In genomic region chr5:126020770-126021169, GRCh38 we compare ENCODE assay signal across 22 cellular contexts.
A peak's percentile ranks its signal among the peaks of the same experiment; 100 is the strongest.
DNase-seq lines count a peak whose midpoint lies in the region; ATAC-seq and TF ChIP-seq lines count a peak whose summit lies in the region.
"Had no signal": no experiment of that assay in that cellular context is flagged by ENCODE, and none has a peak within 500 bp of the region (broad histone marks: within the 10 kb centered on the region; RNA-seq: fewer than 3 reads in every experiment).

No MANE protein-coding gene starts in this region.

- DNase-seq in HEK293T (ENCODE audit: extremely low spot score) (no peak), NCI-H69 (lab: John Stamatoyannopoulos, UW) (peak; percentile 72), glutamatergic neuron (no peak), GM19238 (ENCODE audit: insufficient read length, low spot score) (no peak), prostate gland (ENCODE audit: low spot score) (no peak), T-cell (no peak)
- DNase-seq: ACHN; BE2C; C1 segment of cervical spinal cord; CD4-positive, CD25-positive, alpha-beta regulatory T cell; CD8-positive, alpha-beta memory T cell; COR-L47; DMS 273 treated with DMSO at 0.1 percent for 48 hours; DMS53; DND-41; EL; GM23248; HFFc6; IMR-90 had no signal

- H3K27ac ChIP-seq in HEK293 (ENCODE audit: extremely low read depth, low read depth, low read length) (no peak overlapping the region), prostate gland (no peak overlapping the region)
- H3K27ac ChIP-seq: GM23248 had no signal

- POLR2A ChIA-PET in HEK293 (lab: Yijun Ruan, JAX) = no interaction called here
- POLR2A ChIA-PET in HEK293T (lab: Yijun Ruan, JAX) = no interaction called here
- POLR2A ChIA-PET in T-cell (lab: Charles Lee) = no interaction called here

- no peak for ATAC-seq in T-cell (replicated peaks in 1 of 4)
- ATAC-seq: GM12878 had no signal

- CTCF ChIA-PET in HEK293 (lab: Yijun Ruan, JAX) = interaction anchor here (0.6 kb wide), 1 partner anchor 317 kb away, joined by 3 read pairs; no protein-coding TSS in a partner anchor
- CTCF ChIA-PET in HEK293T (lab: Yijun Ruan, JAX) = no interaction called here
- CTCF ChIA-PET in T-cell (lab: Charles Lee) = no interaction called here

- H3K4me1 ChIP-seq in HEK293 (ENCODE audit: control insufficient read depth, insufficient read depth, low read length) (peaks cover 12% of the 10 kb centered on the region; the same call in 1 of the 2 replicates), prostate gland (replicated peaks) (no peaks in the 10 kb centered on the region)

- no peak overlapping the region for H3K4me3 ChIP-seq in HEK293 (ENCODE audit: low read depth, low read length)
- H3K4me3 ChIP-seq in prostate gland = no peak overlapping the region
- H3K4me3 ChIP-seq: GM12878, GM23248, HAP-1 had no signal

- intact Hi-C loops in prostate gland (cut with DNase I) = no loop called here

- H3K4me3 Mint-ChIP-seq in glutamatergic neuron (ENCODE audit: unreplicated experiment) (no peak overlapping the region), T-cell (no peak overlapping the region)
- H3K4me3 Mint-ChIP-seq: CD4-positive, CD25-positive, alpha-beta regulatory T cell; CD8-positive, alpha-beta memory T cell; HFFc6 had no signal

- H3K4me1 Mint-ChIP-seq in glutamatergic neuron (ENCODE audit: low read depth, unreplicated experiment) = peaks cover 13% of the 10 kb centered on the region
- H3K4me1 Mint-ChIP-seq in T-cell = no peaks in the 10 kb centered on the region
- H3K4me1 Mint-ChIP-seq: CD4-positive, CD25-positive, alpha-beta regulatory T cell; CD8-positive, alpha-beta memory T cell had no signal

- no peaks in the 10 kb centered on the region for H3K36me3 Mint-ChIP-seq in glutamatergic neuron (ENCODE audit: unreplicated experiment)
- no peaks in the 10 kb centered on the region for H3K36me3 Mint-ChIP-seq in T-cell
- H3K36me3 Mint-ChIP-seq: CD4-positive, CD25-positive, alpha-beta regulatory T cell; CD8-positive, alpha-beta memory T cell had no signal

- no peaks in the 10 kb centered on the region for H3K27me3 Mint-ChIP-seq in glutamatergic neuron (ENCODE audit: unreplicated experiment)
- no peaks in the 10 kb centered on the region for H3K27me3 Mint-ChIP-seq in T-cell
- H3K27me3 Mint-ChIP-seq: CD4-positive, CD25-positive, alpha-beta regulatory T cell; CD8-positive, alpha-beta memory T cell had no signal

- no peaks in the 10 kb centered on the region for H3K27me3 ChIP-seq in prostate gland (replicated peaks; ENCODE audit: insufficient read depth)
- H3K27me3 ChIP-seq: BE2C had no signal

- no peaks in the 10 kb centered on the region for H3K9me3 ChIP-seq in HEK293 (ENCODE audit: control insufficient read depth, insufficient read depth, low read depth, low read length)
- no peaks in the 10 kb centered on the region for H3K9me3 ChIP-seq in prostate gland
- H3K9me3 ChIP-seq: BE2C, HAP-1 had no signal

- WGBS in prostate gland = 73% methylated on average over 5 of the region's 5 CpGs

- no peaks in the 10 kb centered on the region for H3K36me3 ChIP-seq in HEK293 (ENCODE audit: control insufficient read depth in 2 of 2, insufficient read depth in 1 of 2, low read length in 2 of 2)
- H3K36me3 ChIP-seq in prostate gland = no peaks in the 10 kb centered on the region
- H3K36me3 ChIP-seq: BE2C, HAP-1 had no signal

- no peak for TF ChIP-seq POLR2A in prostate gland (IDR thresholded peaks at IDR 0.05)

- TF ChIP-seq CTCF in HEK293 (tag by site-specific recombination; IDR thresholded peaks at IDR 0.05) (no peak), glutamatergic neuron (IDR thresholded peaks at IDR 0.05; ENCODE audit: partially characterized antibody, unreplicated experiment) (no peak), prostate gland (IDR thresholded peaks at IDR 0.05) (no peak)

- peak overlapping the region; percentile 71 for H3K27ac Mint-ChIP-seq in glutamatergic neuron (ENCODE audit: unreplicated experiment)
- no peak overlapping the region for H3K27ac Mint-ChIP-seq in T-cell
- H3K27ac Mint-ChIP-seq: CD4-positive, CD25-positive, alpha-beta regulatory T cell; CD8-positive, alpha-beta memory T cell; HFFc6 had no signal

- H3K9me3 Mint-ChIP-seq in glutamatergic neuron (ENCODE audit: unreplicated experiment) = peaks cover 4% of the 10 kb centered on the region
- H3K9me3 Mint-ChIP-seq in T-cell = peaks cover 7 to 10% (median 10%) of the 10 kb centered on the region in 3 donors

TF ChIP-seq in HEK293, 187 proteins besides CTCF, POLR2A, EP300 and RAD21:
- TF ChIP-seq SETDB1 (IDR thresholded peaks at IDR 0.05; ENCODE audit: insufficient read length, low read length) = peak; percentile 25
- 0 out of 2 replicates have a peak, but pooled peaks have one; percentile 20 for TF ChIP-seq GLIS1 (tag by site-specific recombination; IDR thresholded peaks at IDR 0.05)
- peak; percentile 21; the same call in 1 of the 2 replicates for TF ChIP-seq WT1 (tag by site-specific recombination; IDR thresholded peaks at IDR 0.05)
- no peak for TF ChIP-seq ZNF704 (tag by site-specific recombination; IDR thresholded peaks at IDR 0.05)

TF ChIP-seq in HEK293T, 16 proteins besides CTCF, POLR2A, EP300 and RAD21:
- TF ChIP-seq SP1 (IDR thresholded peaks at IDR 0.05) (no peak), FOXA1 (IDR thresholded peaks at IDR 0.05) (no peak), L3MBTL2 (conservative IDR thresholded peaks at IDR 0.05) (peak; percentile 56)
